In the genomic region with DNA sequence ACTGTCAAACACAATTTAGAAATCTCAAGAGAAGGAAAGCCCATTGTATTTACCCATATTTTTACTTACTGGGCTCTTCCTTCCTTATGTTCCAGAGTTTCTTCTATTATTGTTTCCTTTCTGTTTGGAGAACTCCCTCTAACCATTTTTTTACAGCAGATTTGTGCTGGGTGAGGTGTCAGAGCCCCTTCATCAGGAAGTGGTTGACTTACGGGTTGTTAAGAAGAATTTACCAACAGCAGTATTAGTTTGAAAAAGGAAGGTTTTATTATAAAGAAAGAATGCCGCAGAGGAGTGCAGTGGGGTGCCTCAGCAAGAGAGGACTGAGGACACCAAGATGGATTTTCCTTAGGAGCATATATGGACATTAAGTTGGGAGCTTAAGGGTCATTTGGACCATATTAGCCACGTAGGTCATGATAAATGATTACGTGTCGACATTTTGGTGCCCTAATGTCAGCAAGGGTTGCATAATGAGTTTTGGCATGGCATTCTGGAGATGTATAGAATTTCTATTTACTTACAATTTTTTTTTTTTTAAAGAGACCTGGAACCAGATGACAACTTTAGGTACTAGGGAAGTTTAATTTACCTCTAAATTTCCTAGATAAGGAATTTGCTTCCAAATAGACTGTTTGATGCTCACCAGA, we compare ENCODE assay signal across 29 cellular contexts. TPM values are rescaled to one million over a fixed set of nuclear protein-coding genes. Genes with fewer than 3 reads are reported as not detected.
"Had no signal": no experiment of that assay in that cellular context is flagged by ENCODE, and none has a peak within 500 bp of the region (broad histone marks: within the 10 kb centered on the region; RNA-seq: fewer than 3 reads in every experiment).

No MANE protein-coding gene starts in this region.

- H3K9me3 ChIP-seq: adrenal gland, ascending aorta, mucosa of descending colon, thoracic aorta, vagina had no signal

- H3K4me3 Mint-ChIP-seq: activated CD4-positive, alpha-beta T cell treated with anti-CD3 and anti-CD28 coated beads, Interleukin-2, amount 10 ng/mL, durations not matched to agents 7 days and 5 days; activated CD8-positive, alpha-beta T cell treated with anti-CD3 and anti-CD28 coated beads for 36 hours; activated naive CD4-positive, alpha-beta T cell treated with anti-CD3 and anti-CD28 coated beads, Interleukin-2, amount 50 U/mL, for 24 hours; neural crest cell; stimulated activated memory B cell treated with anti-CD40 and anti-IgM and Interleukin-4, amounts not matched to agents 10 μg/mL and 1 μg/mL and 100 μg/mL, for 72 hours; type B pancreatic cell had no signal

- H3K36me3 ChIP-seq: adrenal gland, ascending aorta, heart right ventricle, lower lobe of right lung, thoracic aorta, vagina, WERI-Rb-1 had no signal

- H3K4me1 ChIP-seq: ascending aorta, heart right ventricle, lower lobe of right lung, vagina had no signal

- H3K4me3 ChIP-seq: adrenal gland, ascending aorta, heart right ventricle, lower lobe of right lung, mucosa of descending colon, thoracic aorta, vagina had no signal

- H3K27me3 ChIP-seq: adrenal gland, ascending aorta, heart right ventricle, vagina had no signal

- DNase-seq: activated CD4-positive, alpha-beta T cell treated with anti-CD3 and anti-CD28 coated beads, Interleukin-2, amount 10 ng/mL, durations not matched to agents 7 days and 5 days; activated CD4-positive, CD25-positive, alpha-beta regulatory T cell treated with anti-CD3 and anti-CD28 coated beads, Interleukin-2, amount 50 U/mL, for 72 hours; activated CD8-positive, alpha-beta T cell treated with anti-CD3 and anti-CD28 coated beads for 36 hours; activated gamma-delta T cell treated with Interleukin-2 at 50 U/mL for 16 hours; activated T-cell treated with anti-CD3 and anti-CD28 coated beads, Interleukin-2, amount 50 U/mL, for 1 hour; adrenal gland; effector CD4-positive, alpha-beta T cell; erythroblast; heart right ventricle; kidney; lower lobe of right lung; mesendoderm; mucosa of descending colon; small intestine; stimulated activated CD4-positive, alpha-beta T cell treated with anti-CD3 and anti-CD28 coated beads, Interleukin-2, amount 100 ng/mL, for 24 hours; WERI-Rb-1 had no signal

- H3K36me3 Mint-ChIP-seq: activated naive CD4-positive, alpha-beta T cell treated with anti-CD3 and anti-CD28 coated beads, Interleukin-2, amount 50 U/mL, for 24 hours; stimulated activated memory B cell treated with anti-CD40 and anti-IgM and Interleukin-4, amounts not matched to agents 10 μg/mL and 1 μg/mL and 100 μg/mL, for 72 hours; type B pancreatic cell had no signal

- H3K27ac ChIP-seq: adrenal gland, ascending aorta, heart right ventricle, lower lobe of right lung, thoracic aorta, vagina, WERI-Rb-1 had no signal

- H3K27ac Mint-ChIP-seq: activated CD4-positive, alpha-beta T cell treated with anti-CD3 and anti-CD28 coated beads, Interleukin-2, amount 10 ng/mL, durations not matched to agents 7 days and 5 days; activated CD8-positive, alpha-beta T cell treated with anti-CD3 and anti-CD28 coated beads for 36 hours; activated naive CD4-positive, alpha-beta T cell treated with anti-CD3 and anti-CD28 coated beads, Interleukin-2, amount 50 U/mL, for 24 hours; stimulated activated memory B cell treated with anti-CD40 and anti-IgM and Interleukin-4, amounts not matched to agents 10 μg/mL and 1 μg/mL and 100 μg/mL, for 72 hours; type B pancreatic cell had no signal

- H3K9me3 Mint-ChIP-seq: activated CD8-positive, alpha-beta T cell treated with anti-CD3 and anti-CD28 coated beads for 36 hours; type B pancreatic cell had no signal

- H3K4me1 Mint-ChIP-seq: neural crest cell; stimulated activated memory B cell treated with anti-CD40 and anti-IgM and Interleukin-4, amounts not matched to agents 10 μg/mL and 1 μg/mL and 100 μg/mL, for 72 hours had no signal

- ATAC-seq: activated CD8-positive, alpha-beta T cell treated with anti-CD3 and anti-CD28 coated beads for 36 hours; heart right ventricle; lower lobe of right lung; mucosa of descending colon; sciatic nerve; stimulated activated memory B cell treated with anti-CD40 and anti-IgM and Interleukin-4, amounts not matched to agents 10 μg/mL and 1 μg/mL and 100 μg/mL, for 72 hours had no signal

RNA-seq across cellular contexts. Expression of gene TBATA, which starts 6.3 kb away (rescaled TPM):
- total RNA-seq: activated CD4-positive, alpha-beta T cell treated with anti-CD3 and anti-CD28 coated beads, Interleukin-2, amount 10 ng/mL, durations not matched to agents 7 days and 5 days; activated CD8-positive, alpha-beta T cell treated with anti-CD3 and anti-CD28 coated beads for 36 hours; adrenal gland; ascending aorta; cerebellum; fibroblast of lung; heart right ventricle; kidney; lower lobe of right lung; mucosa of descending colon; neural crest cell; omental fat pad; posterior vena cava; renal cortical epithelial cell; sciatic nerve; thoracic aorta; vagina had no signal
